In the genomic region with DNA sequence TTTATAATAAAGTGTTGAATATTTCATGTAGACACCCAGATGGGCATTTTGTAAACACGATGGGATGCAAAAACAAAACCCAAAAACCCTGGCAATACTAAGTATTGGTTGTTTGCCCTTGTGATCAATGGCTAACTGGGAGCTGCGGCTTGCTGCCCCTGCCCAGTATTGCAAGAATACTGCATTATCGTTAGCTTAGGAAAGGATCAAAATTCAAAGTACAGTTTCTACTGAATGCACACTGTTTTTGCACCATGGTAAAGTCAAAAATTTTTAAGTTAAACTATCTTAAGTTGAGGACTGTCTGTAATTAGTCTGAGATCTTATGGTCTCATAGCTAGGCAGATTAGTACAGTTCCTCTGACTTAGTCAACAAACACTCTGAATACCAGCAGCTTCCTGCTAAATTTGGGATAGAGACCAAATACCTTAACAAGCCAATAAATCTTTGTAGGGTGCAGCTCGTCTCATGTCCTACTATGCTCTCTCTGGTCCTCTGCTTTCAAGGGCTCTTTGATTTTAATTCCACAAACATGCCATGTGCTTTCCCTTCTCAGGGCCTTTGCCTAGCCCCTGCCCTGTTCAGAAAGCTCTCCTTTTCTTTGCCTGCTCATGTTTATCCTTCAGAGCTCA, we compare ENCODE assay signal across 22 cellular contexts. TPM values are rescaled to one million over a fixed set of nuclear protein-coding genes. Genes with fewer than 3 reads are reported as not detected.
DNase-seq lines count a peak whose midpoint lies in the region; ATAC-seq, FAIRE-seq and TF ChIP-seq lines count a peak whose summit lies in the region.
"Had no signal": no experiment of that assay in that cellular context is flagged by ENCODE, and none has a peak within 500 bp of the region (broad histone marks: within the 10 kb centered on the region; RNA-seq: fewer than 3 reads in every experiment).

No MANE protein-coding gene starts in this region.

- H3K27ac Mint-ChIP-seq in H9 (peak overlapping the region; percentile 34 to 78 (median 51); a peak in 5 of 7 replicates), mesothelial cell of epicardium (peak overlapping the region; percentile 41)
- H3K27ac Mint-ChIP-seq: activated CD4-positive, alpha-beta memory T cell treated with anti-CD3 and anti-CD28 coated beads for 36 hours; activated naive CD4-positive, alpha-beta T cell treated with anti-CD3 and anti-CD28 coated beads, Interleukin-2, amount 10 ng/mL, durations not matched to agents 7 days and 5 days; CD8-positive, alpha-beta T cell; T-helper 1 cell treated with Interleukin-12 subunit alpha and Interleukin-12 subunit beta and Interleukin-4 antibody, amounts not matched to agents 30 μg/mL and 1 μg/mL, for 36 hours had no signal

- no peak overlapping the region for H3K4me3 ChIP-seq in GM12878
- H3K4me3 ChIP-seq: body of pancreas, uterus had no signal

- H3K36me3 ChIP-seq in GM12878 (ENCODE audit: control insufficient read depth in 2 of 2, insufficient read depth in 2 of 2, low read length in 1 of 2): no peaks in the 10 kb centered on the region; a peak in 1 of 4 replicates
- H3K36me3 ChIP-seq: uterus had no signal

- CTCF ChIA-PET in GM12878 (lab: Yijun Ruan, JAX): interaction anchor here (0.6 to 3.4 kb wide), 12 partner anchors 8 to 536 kb away, joined by 3 to 25 read pairs (median 4); no protein-coding TSS in a partner anchor

- H3K23me2 ChIP-seq in H9 (ENCODE audit: insufficient read length, low read depth, low read length, poor library complexity, severe bottlenecking): peaks cover 5% of the 10 kb centered on the region

- H3K4me1 Mint-ChIP-seq in H9 (peaks cover 14 to 20% of the 10 kb centered on the region in 2 experiments), mesothelial cell of epicardium (peaks cover 44% of the 10 kb centered on the region)

- H3T11ph ChIP-seq in H9 (ENCODE audit: low read length): no peak overlapping the region

- intact Hi-C loops in GM12878 (cut with micrococcal nuclease; ENCODE audit: unreplicated experiment): loop anchor here (10.0 kb wide), 1 partner anchor 693 kb away; no protein-coding TSS in a partner anchor

- no peak overlapping the region for H3K14ac ChIP-seq in H9 (ENCODE audit: insufficient read depth, low read length)

- no TSS peak for BruUV-seq in GM12878 (replicated peaks; lab: Mats Ljungman, UMichigan)

- no peak for TF ChIP-seq CTCF in H9 (conservative IDR thresholded peaks at IDR 0.05)
- no peak for TF ChIP-seq CTCF in GM12878 (IDR thresholded peaks at IDR 0.05 in 2 of 3, conservative IDR thresholded peaks at IDR 0.05 in 1 of 3; ENCODE audit: control insufficient read depth in 2 of 3, extremely low read depth in 1 of 3, insufficient read depth in 1 of 3, low read depth in 3 of 3, low read length in 3 of 3)
- no peak for TF ChIP-seq CTCF in mesothelial cell of epicardium (IDR thresholded peaks at IDR 0.05; ENCODE audit: unreplicated experiment)

- H2BK5ac ChIP-seq in H9 (ENCODE audit: insufficient read length, low read length): no peak overlapping the region

- H3K79me2 ChIP-seq in H9 (ENCODE audit: insufficient read depth, low read length): peaks cover 4% of the 10 kb centered on the region; the same call in 1 of the 2 replicates
- peaks cover 30% of the 10 kb centered on the region for H3K79me2 ChIP-seq in GM12878 (ENCODE audit: control insufficient read depth, insufficient read depth, low read length)

- no peak overlapping the region for H2BK20ac ChIP-seq in H9 (ENCODE audit: low read depth, low read length, poor library complexity, severe bottlenecking)

- no peak overlapping the region for H2AK5ac ChIP-seq in H9 (ENCODE audit: insufficient read length, low read length)

- peaks cover 3 to 21% (median 20%) of the 10 kb centered on the region in 3 experiments; a peak in 5 of 7 replicates for H3K36me3 Mint-ChIP-seq in H9 (ENCODE audit: insufficient read depth in 1 of 3, low read depth in 3 of 3)
- peaks cover 7% of the 10 kb centered on the region for H3K36me3 Mint-ChIP-seq in mesothelial cell of epicardium

- H4K5ac ChIP-seq in H9 (ENCODE audit: insufficient read length, low read depth, low read length): no peak overlapping the region

- WGBS in H9 (ENCODE audit: extremely low coverage, insufficient read length, low lambda C conversion rate): no CpG with 5 or more reads among the region's 4 CpGs
- WGBS in GM12878 (ENCODE audit: insufficient coverage, insufficient replicate concordance, low lambda C conversion rate, missing lambda C conversion rate): 74% methylated on average over 4 of the region's 4 CpGs

- RAD21 ChIA-PET in GM12878 (lab: Charles Lee; ENCODE audit: unreplicated experiment): interaction anchor here (0.6 to 4.6 kb wide), 5 partner anchors 10 to 451 kb away, joined by 3 to 17 read pairs (median 4); a partner anchor contains a TSS

- no peak overlapping the region for H3K4ac ChIP-seq in H9 (ENCODE audit: low read depth, low read length)

- no peak overlapping the region for H3K4me3 Mint-ChIP-seq in H9
- H3K4me3 Mint-ChIP-seq in mesothelial cell of epicardium: no peak overlapping the region
- H3K4me3 Mint-ChIP-seq: activated CD4-positive, alpha-beta memory T cell treated with anti-CD3 and anti-CD28 coated beads for 36 hours; activated naive CD4-positive, alpha-beta T cell treated with anti-CD3 and anti-CD28 coated beads, Interleukin-2, amount 10 ng/mL, durations not matched to agents 7 days and 5 days; CD8-positive, alpha-beta T cell; T-helper 1 cell treated with Interleukin-12 subunit alpha and Interleukin-12 subunit beta and Interleukin-4 antibody, amounts not matched to agents 30 μg/mL and 1 μg/mL, for 36 hours had no signal

- DNase-seq in AG08395 (ENCODE audit: low spot score) (peak; percentile 31), H9 (no peak), GM12878 (ENCODE audit: low read depth, low spot score) (no peak), mesothelial cell of epicardium (ENCODE audit: low spot score in 2 of 2, unreplicated experiment in 2 of 2) (no peak), foreskin melanocyte (no peak), T-helper 1 cell (no peak), NCI-H69 (lab: John Stamatoyannopoulos, UW) (no peak)
- DNase-seq: ACHN; activated CD4-positive, alpha-beta memory T cell treated with anti-CD3 and anti-CD28 coated beads for 36 hours; activated naive CD4-positive, alpha-beta T cell treated with anti-CD3 and anti-CD28 coated beads, Interleukin-2, amount 10 ng/mL, durations not matched to agents 7 days and 5 days; activated T-cell treated with anti-CD3 and anti-CD28 coated beads, Interleukin-2, amount 50 U/mL, for 1 hour; body of pancreas; CD8-positive, alpha-beta T cell; dermis blood vessel endothelial cell; DMS53; midbrain; Right ventricle myocardium superior; uterus had no signal

- H4K91ac ChIP-seq in H9 (ENCODE audit: insufficient read length, low read depth, low read length): no peak overlapping the region

- H2BK15ac ChIP-seq in H9 (ENCODE audit: low read depth, low read length): no peak overlapping the region

- no peaks in the 10 kb centered on the region for H3K4me1 ChIP-seq in H9 (ENCODE audit: insufficient read depth, low read length)
- peaks cover 2% of the 10 kb centered on the region for H3K4me1 ChIP-seq in GM12878 (ENCODE audit: control insufficient read depth, insufficient read depth, low read length)
- H3K4me1 ChIP-seq: uterus had no signal

- H3K27me3 Mint-ChIP-seq in H9 (ENCODE audit: low read depth) (no peaks in the 10 kb centered on the region), mesothelial cell of epicardium (ENCODE audit: low read depth) (no peaks in the 10 kb centered on the region)
- H3K27me3 Mint-ChIP-seq: activated CD4-positive, alpha-beta memory T cell treated with anti-CD3 and anti-CD28 coated beads for 36 hours; activated naive CD4-positive, alpha-beta T cell treated with anti-CD3 and anti-CD28 coated beads, Interleukin-2, amount 10 ng/mL, durations not matched to agents 7 days and 5 days had no signal

- no peak overlapping the region for H3K23ac ChIP-seq in H9 (ENCODE audit: insufficient read length, low read depth, low read length)

- H3K27ac ChIP-seq in H9 (ENCODE audit: insufficient read length, low read depth, low read length) (no peak overlapping the region), GM12878 (ENCODE audit: control insufficient read depth, insufficient read depth) (no peak overlapping the region)
- H3K27ac ChIP-seq: body of pancreas, epithelial cell of prostate, neutrophil, uterus had no signal

- H3K79me1 ChIP-seq in H9 (ENCODE audit: insufficient read depth, low read depth, low read length, poor library complexity, severe bottlenecking): no peaks in the 10 kb centered on the region

- SMC1A ChIA-PET in GM12878 (lab: Charles Lee; ENCODE audit: uncharacterized antibody, unreplicated experiment): interaction anchor here (0.9 to 5.0 kb wide), 6 partner anchors 8 to 31 kb away, joined by 3 to 24 read pairs (median 4); no protein-coding TSS in a partner anchor

- no peak overlapping the region for H2AFZ ChIP-seq in H9 (ENCODE audit: low read length)
- H2AFZ ChIP-seq in GM12878 (ENCODE audit: control insufficient read depth, low read depth, low read length): no peak overlapping the region

- ATAC-seq in GM12878: no peak
- no peak for ATAC-seq in GM18511 (IDR thresholded peaks at IDR 0.05; ENCODE audit: unreplicated experiment)
- ATAC-seq: body of pancreas; CD8-positive, alpha-beta T cell had no signal

- H3K4me2 ChIP-seq in H9 (ENCODE audit: insufficient read depth, insufficient read length, low read length) (no peak overlapping the region), GM12878 (ENCODE audit: control insufficient read depth, insufficient read depth) (peak overlapping the region; percentile 31)

- no peak for TF ChIP-seq POLR2A in GM12878 (IDR thresholded peaks at IDR 0.05; ENCODE audit: low read depth, low read length)

- H3K9ac ChIP-seq in H9 (ENCODE audit: extremely low read depth, insufficient read length, low read length) (no peak overlapping the region), GM12878 (ENCODE audit: control insufficient read depth, insufficient read depth, low read length) (no peak overlapping the region)

- no peak overlapping the region for H2BK120ac ChIP-seq in H9 (ENCODE audit: low read depth, low read length, poor library complexity, severe bottlenecking)

- FAIRE-seq in GM12878 (lab: Jason Lieb, UNC): no peak

- TF ChIP-seq EP300 in GM12878 (IDR thresholded peaks at IDR 0.05; ENCODE audit: borderline replicate concordance in 1 of 2, control insufficient read depth in 1 of 2, low read depth in 2 of 2, low read length in 2 of 2): no peak

- H3K9me3 ChIP-seq in H9 (ENCODE audit: control insufficient read depth, low read depth, low read length) (no peaks in the 10 kb centered on the region), GM12878 (replicated peaks; ENCODE audit: control insufficient read depth, insufficient read depth, low read length) (no peaks in the 10 kb centered on the region)
- H3K9me3 ChIP-seq: body of pancreas, neutrophil, uterus had no signal

- POLR2A ChIA-PET in GM12878 (lab: Charles Lee): interaction anchor here (0.9 to 1.6 kb wide), 3 partner anchors 9 to 125 kb away, joined by 3 to 5 read pairs (median 5); a partner anchor contains a TSS

- H4K20me1 ChIP-seq in H9 (ENCODE audit: control insufficient read depth, insufficient read depth, insufficient read length): no peaks in the 10 kb centered on the region
- no peaks in the 10 kb centered on the region for H4K20me1 ChIP-seq in GM12878 (ENCODE audit: control insufficient read depth, insufficient read depth)

- TF ChIP-seq RAD21 in GM12878 (IDR thresholded peaks at IDR 0.05; ENCODE audit: insufficient read depth, low read depth, low read length): no peak

- H3K9me3 Mint-ChIP-seq in H9: no peaks in the 10 kb centered on the region; a peak in 1 of 5 replicates
- peaks cover 1% of the 10 kb centered on the region for H3K9me3 Mint-ChIP-seq in mesothelial cell of epicardium
- H3K9me3 Mint-ChIP-seq: activated naive CD4-positive, alpha-beta T cell treated with anti-CD3 and anti-CD28 coated beads, Interleukin-2, amount 10 ng/mL, durations not matched to agents 7 days and 5 days; T-helper 1 cell treated with Interleukin-12 subunit alpha and Interleukin-12 subunit beta and Interleukin-4 antibody, amounts not matched to agents 30 μg/mL and 1 μg/mL, for 36 hours had no signal

- H3K27me3 ChIP-seq in H9 (ENCODE audit: insufficient read depth, low read length) (no peaks in the 10 kb centered on the region), GM12878 (replicated peaks in 1 of 2; ENCODE audit: control insufficient read depth in 2 of 2, insufficient read depth in 2 of 2, low read length in 1 of 2) (no peaks in the 10 kb centered on the region)
- H3K27me3 ChIP-seq: body of pancreas, neutrophil, uterus had no signal

- H3K56ac ChIP-seq in H9 (ENCODE audit: insufficient read length, low read depth, low read length): no peak overlapping the region

- in situ Hi-C loops in GM12878 (cut with MboI): loop anchor here (10.0 kb wide), 1 partner anchor 377 kb away; a partner anchor contains a TSS

- no peak overlapping the region for H4K8ac ChIP-seq in H9 (replicated peaks; ENCODE audit: insufficient read length, low read depth, low read length)

- no peak overlapping the region for H2BK12ac ChIP-seq in H9 (ENCODE audit: insufficient read length, low read depth, low read length)

- H3K18ac ChIP-seq in H9 (ENCODE audit: insufficient read length, low read depth, low read length): no peak overlapping the region

RNA-seq across cellular contexts. Expression of a gene that starts 4.0 kb away (rescaled TPM):
- total RNA-seq in H9 (2021): 35.9 and 43.3 TPM in 2 replicates
- 51.3 and 57.7 TPM in 2 replicates for total RNA-seq in GM12878 (2013; cell fraction: nucleolus; rRNA removed)
- 42.3 and 44.3 TPM in 2 replicates for total RNA-seq in GM12878 (2014; rRNA removed)
- total RNA-seq in GM12878 (2014; rRNA removed; fragmentation: Illumina TruSeq; extraction: Trizol): 60.2 and 64.5 TPM in 2 replicates
- 28.7 and 33.2 TPM in 2 replicates for total RNA-seq in GM12878 (2021)
- polyA plus RNA-seq in GM12878 (2011; ENCODE audit: low read depth): 22.3 TPM
- 40.9 and 66.3 TPM in 2 replicates for polyA plus RNA-seq in GM12878 (2011; rRNA removed)
- polyA plus RNA-seq in GM12878 (2011; cell fraction: cytosol; rRNA removed): 16.2 and 19.0 TPM in 2 replicates
- 22.4 and 24.9 TPM in 2 replicates for polyA plus RNA-seq in GM12878 (2011; cell fraction: nucleus; rRNA removed)
- polyA plus RNA-seq in GM12878 (2012): 32.5 and 42.7 TPM in 2 replicates
- 58.2 and 76.2 TPM in 2 replicates for polyA plus RNA-seq in GM12878 (2014; fragmentation: Illumina TruSeq; extraction: Trizol)
- 10 to 100 TPM; 76.2 to 82.8 TPM for polyA plus RNA-seq in GM12878 (2014; fragmentation: Nextera tagmentation; extraction: Ambion mirVana)
- 46.7 and 48.3 TPM in 2 replicates for polyA plus RNA-seq in GM12878 (2014; rRNA removed)
- polyA plus RNA-seq in GM12878 (2016; fragmentation: Nextera tagmentation; extraction: Ambion mirVana): 10 to 100 TPM; 85.0 to 91.5 TPM
- 19.0 and 25.8 TPM in 2 replicates for polyA minus RNA-seq in GM12878 (2011; rRNA and poly(A)+ RNA removed)
- polyA minus RNA-seq in GM12878 (2011; cell fraction: cytosol; rRNA and poly(A)+ RNA removed): 12.0 and 18.4 TPM in 2 replicates
- polyA minus RNA-seq in GM12878 (2011; cell fraction: nucleus; rRNA and poly(A)+ RNA removed): 38.0 and 57.7 TPM in 2 replicates
- total RNA-seq in mesothelial cell of epicardium: 40.7 to 43.5 TPM (median 43.0 TPM) in 3 replicates
